25 cellular contexts compared by ENCODE assay signal in genomic region chr5:171464829-171465228, GRCh38.
"Had no signal": no experiment of that assay in that cellular context is flagged by ENCODE, and none has a peak within 500 bp of the region (broad histone marks: within the 10 kb centered on the region; RNA-seq: fewer than 3 reads in every experiment).

No MANE protein-coding gene starts in this region.

- DNase-seq: stimulated activated CD4-positive, alpha-beta T cell treated with anti-CD3 and anti-CD28 coated beads, Interleukin-2, amount 100 ng/mL, for 48 hours; stimulated activated CD4-positive, alpha-beta T cell treated with anti-CD3 and anti-CD28 coated beads, Interleukin-4, amount 100 ng/mL, for 1 hour; stimulated activated CD4-positive, alpha-beta T cell treated with anti-CD3 and anti-CD28 coated beads, Interleukin-4, amount 100 ng/mL, for 24 hours; stimulated activated CD4-positive, alpha-beta T cell treated with anti-CD3 and anti-CD28 coated beads, Interleukin-4, amount 100 ng/mL, for 4 hours; stimulated activated CD8-positive, alpha-beta memory T cell treated with anti-CD3 and anti-CD28 coated beads, Interleukin-4, amount 100 ng/mL, for 48 hours; stimulated activated naive B cell treated with anti-CD40 and anti-IgM and Interleukin-4, amounts not matched to agents 10 μg/mL and 1 μg/mL and 100 μg/mL, for 72 hours; stimulated activated naive CD4-positive, alpha-beta T cell; stimulated activated naive CD4-positive, alpha-beta T cell treated with Interleukin-2 at 50 U/mL for 16 hours; stimulated activated naive CD8-positive, alpha-beta T cell treated with anti-CD3 and anti-CD28 coated beads, Interleukin-15, amount 100 ng/mL, for 72 hours; stimulated activated naive CD8-positive, alpha-beta T cell treated with anti-CD3 and anti-CD28 coated beads, Interleukin-15, Interleukin-2, amounts not matched to agents 100 U/mL and 50 U/mL, for 24 hours; stomach; substantia nigra; testis; tibial artery; transverse colon; trophoblast cell; upper lobe of left lung; upper lobe of right lung; uterus had no signal

- H3K4me1 ChIP-seq: stomach, suprapubic skin, testis, tibial artery, tibial nerve, transverse colon, upper lobe of left lung, upper lobe of right lung, uterus, vagina had no signal

- H3K36me3 ChIP-seq: stomach, suprapubic skin, thoracic aorta, tibial artery, tibial nerve, transverse colon, upper lobe of left lung, upper lobe of right lung, uterus, vagina had no signal

- ATAC-seq: stimulated activated effector memory CD8-positive, alpha-beta T cell treated with anti-CD3 and anti-CD28 coated beads, Interleukin-12 subunit alpha, Interleukin-12 subunit beta, amount 100 ng/mL, for 72 hours; stimulated activated memory B cell treated with anti-CD40 and anti-IgM and Interleukin-4, amounts not matched to agents 10 μg/mL and 1 μg/mL and 100 μg/mL, for 72 hours; stimulated activated naive B cell treated with anti-CD40 and anti-IgM and Interleukin-4, amounts not matched to agents 10 μg/mL and 1 μg/mL and 100 μg/mL, for 72 hours; stimulated activated naive CD8-positive, alpha-beta T cell treated with anti-CD3 and anti-CD28 coated beads, Interleukin-15, amount 100 ng/mL, for 72 hours; stimulated activated naive CD8-positive, alpha-beta T cell treated with anti-CD3 and anti-CD28 coated beads, Interleukin-15, Interleukin-2, amounts not matched to agents 100 U/mL and 50 U/mL, for 24 hours; upper lobe of right lung had no signal

- H3K4me3 ChIP-seq: stomach, suprapubic skin, testis, thoracic aorta, tibial artery, tibial nerve, transverse colon, upper lobe of left lung, upper lobe of right lung, uterus, vagina had no signal

- H3K27ac ChIP-seq: stomach, suprapubic skin, testis, thoracic aorta, tibial artery, tibial nerve, transverse colon, upper lobe of left lung, upper lobe of right lung, uterus, vagina had no signal

- H3K27me3 ChIP-seq: testis, tibial nerve, transverse colon, upper lobe of left lung, upper lobe of right lung, uterus, vagina had no signal

- H3K9me3 ChIP-seq: stomach, suprapubic skin, testis, thoracic aorta, tibial artery, tibial nerve, transverse colon, upper lobe of left lung, upper lobe of right lung, uterus, vagina had no signal
